In the genomic region with DNA sequence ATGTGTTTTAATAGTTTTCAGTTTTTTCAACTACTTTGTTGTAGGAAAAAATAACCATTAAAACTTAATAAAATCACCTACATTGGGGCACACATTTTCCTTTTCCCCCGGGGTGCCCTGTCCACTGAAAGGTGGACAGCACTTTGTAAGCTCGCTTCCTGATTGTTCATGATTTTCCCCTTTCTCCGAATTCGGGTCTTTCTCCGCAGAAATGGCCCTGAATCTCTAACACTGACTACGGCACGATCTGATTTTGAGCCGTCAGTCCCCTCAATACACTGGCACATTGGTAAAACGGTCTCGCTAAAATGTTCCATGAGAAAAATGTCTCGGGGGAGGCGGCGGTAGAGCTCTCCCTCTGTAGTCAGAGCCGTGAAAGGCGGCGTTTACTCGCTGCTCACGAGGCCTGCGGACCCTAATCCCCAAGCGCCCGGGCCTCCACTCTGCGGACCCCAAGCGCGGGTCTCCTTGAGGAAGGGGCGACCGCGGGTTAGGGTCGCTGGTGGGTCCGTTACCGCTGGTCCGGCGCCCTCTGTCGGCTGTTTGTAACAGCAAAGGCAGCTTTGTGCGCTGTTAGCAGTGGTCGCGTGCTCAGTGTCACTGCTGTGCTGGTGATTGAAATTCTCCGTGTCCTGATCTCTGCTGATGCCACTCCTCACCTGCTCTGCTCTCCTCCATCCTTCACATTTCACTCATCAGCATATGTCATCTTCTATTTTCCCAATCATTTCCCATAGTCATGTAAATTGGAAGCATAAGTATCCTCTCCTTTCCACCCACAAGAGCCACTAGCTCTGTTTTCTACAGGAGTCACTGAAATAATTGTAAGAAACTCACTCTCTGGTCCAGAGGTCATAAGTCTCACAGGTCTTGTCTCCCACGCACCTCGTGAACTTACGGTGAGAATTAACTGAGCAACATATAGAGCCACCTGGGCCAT, we compare ENCODE assay signal across 8 cellular contexts. TPM values are rescaled to one million over a fixed set of nuclear protein-coding genes. Genes with fewer than 3 reads are reported as not detected.
DNase-seq lines count a peak whose midpoint lies in the region; ATAC-seq and TF ChIP-seq lines count a peak whose summit lies in the region.

No MANE protein-coding gene starts in this region.

- H3K4me1 ChIP-seq in PC-9 (replicated peaks; ENCODE audit: insufficient read depth) (no peaks in the 10 kb centered on the region), heart left ventricle (peaks cover 0 to 12% (median 0%) of the 10 kb centered on the region in 12 donors), uterus (no peaks in the 10 kb centered on the region)

- CTCF ChIA-PET in PC-9 (lab: Charles Lee), result interaction anchor here (0.5 to 1.3 kb wide), 7 partner anchors 10 to 1507 kb away, joined by 3 to 7 read pairs (median 4); no protein-coding TSS in a partner anchor

- H2AFZ ChIP-seq in PC-9, result peak overlapping the region; percentile 88

- H3K4me2 ChIP-seq in PC-9, result peak overlapping the region; percentile 92

- TF ChIP-seq POLR2A in heart left ventricle (IDR thresholded peaks at IDR 0.05) (no peak), uterus (IDR thresholded peaks at IDR 0.05) (no peak)

- no peaks in the 10 kb centered on the region for H3K9me3 Mint-ChIP-seq in progenitor cell of endocrine pancreas (ENCODE audit: low read depth)

- BruUV-seq in PC-9 (replicated peaks; lab: Mats Ljungman, UMichigan), result no TSS peak

- H3K79me2 ChIP-seq in PC-9 (ENCODE audit: low read depth), result no peaks in the 10 kb centered on the region

- no peaks in the 10 kb centered on the region for H3K36me3 Mint-ChIP-seq in progenitor cell of endocrine pancreas (ENCODE audit: insufficient read depth)

- no peak overlapping the region for H3K27ac ChIP-seq in PC-9
- H3K27ac ChIP-seq in heart left ventricle, result no peak overlapping the region
- H3K27ac ChIP-seq in uterus, result no peak overlapping the region

- H3K27me3 ChIP-seq in PC-9 (ENCODE audit: insufficient read depth, low read depth) (no peaks in the 10 kb centered on the region), heart left ventricle (peaks cover 0 to 86% (median 37%) of the 10 kb centered on the region in 9 donors), uterus (peaks cover 0 to 12% of the 10 kb centered on the region in 2 donors)

- H3K9me3 ChIP-seq in PC-9 (ENCODE audit: insufficient read depth, low read depth), result no peaks in the 10 kb centered on the region
- H3K9me3 ChIP-seq in heart left ventricle, result no peaks in the 10 kb centered on the region
- no peaks in the 10 kb centered on the region for H3K9me3 ChIP-seq in uterus

- POLR2A ChIA-PET in PC-9 (lab: Charles Lee; ENCODE audit: unreplicated experiment), result no interaction called here

- peaks cover 61% of the 10 kb centered on the region for H3K27me3 Mint-ChIP-seq in progenitor cell of endocrine pancreas

- peak; percentile 24 for DNase-seq in NCI-H146 (lab: John Stamatoyannopoulos, UW)
- no peak for DNase-seq in NCI-H146 treated with DMSO at 0.1 percent for 48 hours (lab: John Stamatoyannopoulos, UW; ENCODE audit: unreplicated experiment)
- DNase-seq in PC-9, result peak in 1 of 2 experiments; percentile 18
- peak; percentile 66 for DNase-seq in activated naive CD4-positive, alpha-beta T cell treated with Interleukin-2 at 50 U/mL for 16 hours
- peak; percentile 30 to 76 (median 52) for DNase-seq in heart left ventricle
- peak; percentile 68 for DNase-seq in progenitor cell of endocrine pancreas (ENCODE audit: low spot score, unreplicated experiment)
- DNase-seq in uterus, result peak in 1 of 2 donors; percentile 37

- peak overlapping the region; percentile 66 for H3K4me3 Mint-ChIP-seq in progenitor cell of endocrine pancreas (ENCODE audit: low read depth)

- no peaks in the 10 kb centered on the region for H3K9me2 ChIP-seq in PC-9 (ENCODE audit: insufficient read depth)

- no peaks in the 10 kb centered on the region for H4K20me1 ChIP-seq in PC-9 (ENCODE audit: insufficient read depth)

- H3K4me3 ChIP-seq in PC-9, result peak overlapping the region; percentile 71
- H3K4me3 ChIP-seq in heart left ventricle, result peak overlapping the region in 11 of 12 donors; percentile 35 to 59 (median 51)
- H3K4me3 ChIP-seq in uterus, result peak overlapping the region; percentile 20 to 43

- H3K36me3 ChIP-seq in PC-9 (ENCODE audit: low read depth), result no peaks in the 10 kb centered on the region
- H3K36me3 ChIP-seq in heart left ventricle, result no peaks in the 10 kb centered on the region
- no peaks in the 10 kb centered on the region for H3K36me3 ChIP-seq in uterus

- peak; percentile 77 for ATAC-seq in HG02852 (IDR thresholded peaks at IDR 0.05; ENCODE audit: unreplicated experiment)
- peak in 3 of 4 donors; percentile 65 to 78 (median 69) for ATAC-seq in heart left ventricle

- TF ChIP-seq CTCF in PC-9 (conservative IDR thresholded peaks at IDR 0.05) (peak; percentile 79), heart left ventricle (IDR thresholded peaks at IDR 0.05) (peak; percentile 66 to 87 (median 78)), progenitor cell of endocrine pancreas (IDR thresholded peaks at IDR 0.05; ENCODE audit: unreplicated experiment) (peak; percentile 92), uterus (IDR thresholded peaks at IDR 0.05) (peak; percentile 50 to 69 (median 60))

- intact Hi-C loops in PC-9 (cut with micrococcal nuclease; ENCODE audit: unreplicated experiment), result no loop called here
- intact Hi-C loops in heart left ventricle (cut with DNase I), result loop anchor here in 9 of 10 donors (2.0 to 5.0 kb wide), 4 partner anchors 59 to 79 kb away; partner anchors contain the start of gene KLHL9 (in 2 of the 9)
- intact Hi-C loops in uterus (cut with DNase I; ENCODE audit: low total_unique reads), result no loop called here

- H3F3A ChIP-seq in PC-9 (ENCODE audit: insufficient read depth, low read depth), result no peaks in the 10 kb centered on the region

- WGBS in heart left ventricle, 4 donors, result 7 to 9% (median 7%) methylated on average over 35 to 40 of the region's 40 CpGs

- peaks cover 1% of the 10 kb centered on the region for H3K4me1 Mint-ChIP-seq in progenitor cell of endocrine pancreas (ENCODE audit: low read depth)

- peak overlapping the region; percentile 3 for H3K27ac Mint-ChIP-seq in progenitor cell of endocrine pancreas

RNA-seq across cellular contexts. Expression of gene IFNA2, which starts 10.8 kb away (rescaled TPM):
- not detected in 2 replicates for total RNA-seq in PC-9 (2021)
- total RNA-seq in heart left ventricle, result not detected
- polyA plus RNA-seq in heart left ventricle, result not detected
- not detected in 2 replicates for total RNA-seq in progenitor cell of endocrine pancreas
- total RNA-seq in uterus, result not detected

RNA-seq across cellular contexts. Expression of gene IFNA8, which starts 12.9 kb away (rescaled TPM):
- not detected in 2 replicates for total RNA-seq in PC-9 (2021)
- not detected for total RNA-seq in heart left ventricle
- not detected for polyA plus RNA-seq in heart left ventricle
- total RNA-seq in progenitor cell of endocrine pancreas, result not detected in 2 replicates
- total RNA-seq in uterus, result not detected

RNA-seq across cellular contexts. Expression of gene IFNA13, which starts 28.2 kb away (rescaled TPM):
- total RNA-seq in PC-9 (2021) (not detected in 2 replicates), heart left ventricle (not detected), progenitor cell of endocrine pancreas (not detected in 2 replicates), uterus (not detected)
- polyA plus RNA-seq in heart left ventricle, result not detected

RNA-seq across cellular contexts. Expression of gene IFNA1, which starts 44.2 kb away (rescaled TPM):
- total RNA-seq in PC-9 (2021) (not detected in 2 replicates), heart left ventricle (not detected), progenitor cell of endocrine pancreas (not detected in 2 replicates), uterus (not detected)
- not detected for polyA plus RNA-seq in heart left ventricle

RNA-seq across cellular contexts. Expression of gene IFNA6, which starts 45.4 kb away (rescaled TPM):
- total RNA-seq in PC-9 (2021), result not detected in 2 replicates
- total RNA-seq in heart left ventricle, result not detected
- not detected for polyA plus RNA-seq in heart left ventricle
- not detected in 2 replicates for total RNA-seq in progenitor cell of endocrine pancreas
- not detected for total RNA-seq in uterus

Comparison
In these comparisons a context has a peak if more than half of its experiments do, and no peak if none do; other contexts are left out.
1. intact Hi-C loops: an anchor here in heart left ventricle (2.0 to 5.0 kb wide); none called in PC-9 and uterus.